Comparison of ENCODE assay signal across 19 cellular contexts in the genomic region with DNA sequence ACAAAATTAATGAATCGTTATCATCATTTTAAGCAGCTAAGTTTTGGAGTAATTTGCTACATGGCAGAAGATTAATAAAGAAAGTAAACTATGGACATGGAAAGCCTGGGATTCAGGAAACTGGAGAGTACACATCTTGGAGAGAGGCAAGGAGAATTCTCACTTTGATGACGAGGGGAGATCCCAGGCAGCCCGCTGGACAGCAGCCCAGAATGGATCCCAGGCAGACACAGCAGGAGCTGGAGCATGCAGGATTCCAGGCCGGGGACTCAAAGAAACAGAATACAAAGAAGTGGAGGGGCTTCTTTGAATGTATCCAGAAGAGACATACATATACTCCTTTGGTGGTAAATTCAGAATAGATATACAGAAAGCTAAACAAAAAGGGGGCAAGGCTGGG.
DNase-seq lines count a peak whose midpoint lies in the region; ATAC-seq, FAIRE-seq and TF ChIP-seq lines count a peak whose summit lies in the region.
"Had no signal": no experiment of that assay in that cellular context is flagged by ENCODE, and none has a peak within 500 bp of the region (broad histone marks: within the 10 kb centered on the region; RNA-seq: fewer than 3 reads in every experiment).

No MANE protein-coding gene starts in this region.

- peaks cover 15% of the 10 kb centered on the region for H3K4me1 Mint-ChIP-seq in astrocyte (ENCODE audit: low read depth, unreplicated experiment)
- H3K4me1 Mint-ChIP-seq in mesothelial cell of epicardium: peaks cover 2% of the 10 kb centered on the region
- peaks cover 10% of the 10 kb centered on the region for H3K4me1 Mint-ChIP-seq in T-helper 17 cell

- FAIRE-seq in astrocyte (lab: Jason Lieb, UNC): peak; percentile 50
- FAIRE-seq: GM12891, GM18507, H54 had no signal

- H3K9me3 Mint-ChIP-seq in astrocyte (ENCODE audit: unreplicated experiment) (peaks cover 4% of the 10 kb centered on the region), mesothelial cell of epicardium (peaks cover 27% of the 10 kb centered on the region)

- no peak overlapping the region for H2AFZ ChIP-seq in astrocyte (ENCODE audit: low read depth, low read length)

- H3K4me2 ChIP-seq in astrocyte (ENCODE audit: low read length): no peak overlapping the region

- H3K36me3 Mint-ChIP-seq in astrocyte (ENCODE audit: low read depth, unreplicated experiment) (no peaks in the 10 kb centered on the region), mesothelial cell of epicardium (no peaks in the 10 kb centered on the region), T-helper 17 cell (ENCODE audit: low read depth) (no peaks in the 10 kb centered on the region)
- H3K36me3 Mint-ChIP-seq: CD4-positive, alpha-beta memory T cell had no signal

- H3K27ac Mint-ChIP-seq in astrocyte (ENCODE audit: unreplicated experiment) (no peak overlapping the region), mesothelial cell of epicardium (peak overlapping the region; percentile 17), T-helper 17 cell (no peak overlapping the region)

- intact Hi-C loops in thyroid gland (cut with DNase I): no loop called here

- ATAC-seq in HG03159 (IDR thresholded peaks at IDR 0.05; ENCODE audit: unreplicated experiment): no peak
- no peak for ATAC-seq in T-helper 17 cell

- H3K36me3 ChIP-seq in astrocyte (ENCODE audit: insufficient read depth, low read length): no peaks in the 10 kb centered on the region
- H3K36me3 ChIP-seq in thyroid gland: no peaks in the 10 kb centered on the region
- H3K36me3 ChIP-seq: HAP-1 had no signal

- H3K9me3 ChIP-seq in astrocyte (ENCODE audit: insufficient read depth, low read depth, low read length) (no peaks in the 10 kb centered on the region), thyroid gland (no peaks in the 10 kb centered on the region), T-helper 17 cell (ENCODE audit: control insufficient read depth, low read length, poor library complexity, severe bottlenecking) (no peaks in the 10 kb centered on the region)
- H3K9me3 ChIP-seq: HAP-1 had no signal

- no peak overlapping the region for H3K4me3 ChIP-seq in astrocyte (ENCODE audit: insufficient read depth, low read depth, low read length)
- no peak overlapping the region for H3K4me3 ChIP-seq in thyroid gland (replicated peaks in 1 of 3)
- H3K4me3 ChIP-seq: HAP-1 had no signal

- H3K27me3 Mint-ChIP-seq in astrocyte (ENCODE audit: low read depth, unreplicated experiment): peaks cover 11% of the 10 kb centered on the region
- no peaks in the 10 kb centered on the region for H3K27me3 Mint-ChIP-seq in mesothelial cell of epicardium (ENCODE audit: low read depth)
- peaks cover 7% of the 10 kb centered on the region for H3K27me3 Mint-ChIP-seq in T-helper 17 cell
- H3K27me3 Mint-ChIP-seq: CD4-positive, alpha-beta memory T cell had no signal

- peaks cover 5% of the 10 kb centered on the region for H3K27me3 ChIP-seq in astrocyte (ENCODE audit: insufficient read depth, low read length)
- H3K27me3 ChIP-seq in thyroid gland: no peaks in the 10 kb centered on the region

- DNase-seq in astrocyte (ENCODE audit: low read depth) (peak; percentile 18), mesothelial cell of epicardium (ENCODE audit: low spot score in 2 of 2, unreplicated experiment in 2 of 2) (no peak), thyroid gland (peak; percentile 13 to 21), T-helper 9 cell (no peak), T-helper 17 cell (no peak)
- DNase-seq: C1 segment of cervical spinal cord; Calu3; CD4-positive, alpha-beta memory T cell; COR-L47; DMS53; DMS79 treated with DMSO at 0.1 percent for 48 hours; GF-D8; GOT3 had no signal

- TF ChIP-seq POLR2A in thyroid gland (IDR thresholded peaks at IDR 0.05): no peak

- H3K27ac ChIP-seq in astrocyte (ENCODE audit: low read depth, low read length): no peak overlapping the region
- H3K27ac ChIP-seq in thyroid gland: no peak overlapping the region

- TF ChIP-seq EP300 in Ishikawa (IDR thresholded peaks at IDR 0.05; ENCODE audit: borderline replicate concordance): no peak

- no peak for TF ChIP-seq CTCF in astrocyte (IDR thresholded peaks at IDR 0.05; ENCODE audit: insufficient read depth, low read depth, low read length)
- no peak for TF ChIP-seq CTCF in mesothelial cell of epicardium (IDR thresholded peaks at IDR 0.05; ENCODE audit: unreplicated experiment)
- TF ChIP-seq CTCF in thyroid gland (IDR thresholded peaks at IDR 0.05): no peak

- H3K79me2 ChIP-seq in astrocyte (ENCODE audit: insufficient read depth, low read length): no peaks in the 10 kb centered on the region

- no peaks in the 10 kb centered on the region for H4K20me1 ChIP-seq in astrocyte (ENCODE audit: insufficient read depth, low read length)

- H3K4me3 Mint-ChIP-seq in astrocyte (ENCODE audit: unreplicated experiment) (no peak overlapping the region), mesothelial cell of epicardium (no peak overlapping the region), T-helper 17 cell (no peak overlapping the region)
- H3K4me3 Mint-ChIP-seq: CD4-positive, alpha-beta memory T cell had no signal

- H3K9ac ChIP-seq in astrocyte (ENCODE audit: low read length): no peak overlapping the region

- H3K4me1 ChIP-seq in astrocyte (ENCODE audit: insufficient read depth, low read length): no peaks in the 10 kb centered on the region
- H3K4me1 ChIP-seq in thyroid gland: no peaks in the 10 kb centered on the region

- TF ChIP-seq RAD21 in Ishikawa (IDR thresholded peaks at IDR 0.05; ENCODE audit: low read depth): no peak

- WGBS in thyroid gland, 2 donors: 52 to 62% methylated on average over 4 of the region's 4 CpGs

TF ChIP-seq in Ishikawa, 13 proteins besides CTCF, POLR2A, EP300 and RAD21:
- TF ChIP-seq TAF1 (IDR thresholded peaks at IDR 0.05; ENCODE audit: low read depth) (no peak), TEAD4 (IDR thresholded peaks at IDR 0.05) (no peak), ZBTB7A (IDR thresholded peaks at IDR 0.05; ENCODE audit: low read depth) (no peak), EGR1 (IDR thresholded peaks at IDR 0.05) (no peak), CEBPB (IDR thresholded peaks at IDR 0.05) (no peak)
- TF ChIP-seq, protein P1, sequence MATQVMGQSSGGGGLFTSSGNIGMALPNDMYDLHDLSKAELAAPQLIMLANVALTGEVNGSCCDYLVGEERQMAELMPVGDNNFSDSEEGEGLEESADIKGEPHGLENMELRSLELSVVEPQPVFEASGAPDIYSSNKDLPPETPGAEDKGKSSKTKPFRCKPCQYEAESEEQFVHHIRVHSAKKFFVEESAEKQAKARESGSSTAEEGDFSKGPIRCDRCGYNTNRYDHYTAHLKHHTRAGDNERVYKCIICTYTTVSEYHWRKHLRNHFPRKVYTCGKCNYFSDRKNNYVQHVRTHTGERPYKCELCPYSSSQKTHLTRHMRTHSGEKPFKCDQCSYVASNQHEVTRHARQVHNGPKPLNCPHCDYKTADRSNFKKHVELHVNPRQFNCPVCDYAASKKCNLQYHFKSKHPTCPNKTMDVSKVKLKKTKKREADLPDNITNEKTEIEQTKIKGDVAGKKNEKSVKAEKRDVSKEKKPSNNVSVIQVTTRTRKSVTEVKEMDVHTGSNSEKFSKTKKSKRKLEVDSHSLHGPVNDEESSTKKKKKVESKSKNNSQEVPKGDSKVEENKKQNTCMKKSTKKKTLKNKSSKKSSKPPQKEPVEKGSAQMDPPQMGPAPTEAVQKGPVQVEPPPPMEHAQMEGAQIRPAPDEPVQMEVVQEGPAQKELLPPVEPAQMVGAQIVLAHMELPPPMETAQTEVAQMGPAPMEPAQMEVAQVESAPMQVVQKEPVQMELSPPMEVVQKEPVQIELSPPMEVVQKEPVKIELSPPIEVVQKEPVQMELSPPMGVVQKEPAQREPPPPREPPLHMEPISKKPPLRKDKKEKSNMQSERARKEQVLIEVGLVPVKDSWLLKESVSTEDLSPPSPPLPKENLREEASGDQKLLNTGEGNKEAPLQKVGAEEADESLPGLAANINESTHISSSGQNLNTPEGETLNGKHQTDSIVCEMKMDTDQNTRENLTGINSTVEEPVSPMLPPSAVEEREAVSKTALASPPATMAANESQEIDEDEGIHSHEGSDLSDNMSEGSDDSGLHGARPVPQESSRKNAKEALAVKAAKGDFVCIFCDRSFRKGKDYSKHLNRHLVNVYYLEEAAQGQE (IDR thresholded peaks at IDR 0.05; ENCODE audit: low read depth): peak; percentile 49; the same call in 1 of the 2 replicates

Comparison
In these comparisons a context has a peak if more than half of its experiments do, and no peak if none do; other contexts are left out.
1. DNase-seq: peak in astrocyte (single experiment) and thyroid gland (2 of 2); none in mesothelial cell of epicardium (0 of 2), T-helper 9 cell (single experiment) and T-helper 17 cell (0 of 3).